Comparison of ENCODE assay signal across 7 cellular contexts in the genomic region with DNA sequence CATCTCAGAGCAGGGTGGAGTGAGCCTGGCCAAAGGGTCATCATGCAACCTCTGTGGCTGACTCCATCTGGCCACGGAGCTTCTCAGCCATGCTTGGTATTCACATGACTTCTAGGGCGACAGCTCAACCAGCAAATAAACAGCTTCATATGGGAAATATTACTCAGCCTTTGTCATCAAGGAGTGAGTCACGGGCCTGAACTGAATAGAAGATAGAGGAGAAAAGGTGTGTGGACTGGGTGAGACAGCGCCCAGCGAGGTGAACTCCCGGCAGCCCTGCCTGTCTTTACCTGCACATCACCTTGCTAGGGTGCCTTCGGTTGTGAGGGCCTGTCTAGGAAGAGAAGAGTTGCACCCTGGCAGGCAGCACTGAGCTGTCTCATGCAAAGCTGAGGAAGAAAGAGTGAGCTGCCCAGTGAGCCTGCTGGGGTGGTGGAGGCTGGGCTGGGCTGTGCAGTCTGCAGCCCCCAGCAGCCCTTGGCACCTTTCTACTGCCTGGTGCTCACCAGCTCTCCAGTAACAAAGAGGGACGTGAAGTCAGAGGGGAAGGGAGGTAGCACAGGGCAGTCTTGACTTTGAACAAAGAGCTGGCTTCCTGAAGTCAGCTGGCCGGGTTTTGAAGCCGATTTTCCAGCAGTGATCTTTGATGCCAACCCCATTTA.
DNase-seq lines count a peak whose midpoint lies in the region; ATAC-seq, FAIRE-seq and TF ChIP-seq lines count a peak whose summit lies in the region.

No MANE protein-coding gene starts in this region.

- in situ Hi-C loops in gastrocnemius medialis (cut with MboI; ENCODE audit: low sequenced_read_pairs in 4 of 4): no loop called here

- peak overlapping the region; percentile 79 for H3K9ac ChIP-seq in endothelial cell of umbilical vein (replicated peaks; ENCODE audit: extremely low read depth, insufficient read depth, low read length)

- POLR2A ChIA-PET in endothelial cell of umbilical vein (lab: Charles Lee): interaction anchor here (1.0 to 1.2 kb wide), 2 partner anchors 60 to 67 kb away, joined by 5 to 6 read pairs; no protein-coding TSS in a partner anchor
- POLR2A ChIA-PET in GM10248 (lab: Yijun Ruan, JAX): no interaction called here

- TF ChIP-seq CTCF in endothelial cell of umbilical vein (IDR thresholded peaks at IDR 0.05; ENCODE audit: extremely low read depth in 1 of 2, insufficient read depth in 1 of 2, low read depth in 1 of 2, low read length in 2 of 2) (no peak), gastrocnemius medialis (IDR thresholded peaks at IDR 0.05 in 4 of 5, conservative IDR thresholded peaks at IDR 0.05 in 1 of 5) (no peak), GM10248 (IDR thresholded peaks at IDR 0.05; ENCODE audit: control extremely low read depth, extremely low read depth, low read depth, missing control alignments) (no peak)

- ATAC-seq in GM21786 (IDR thresholded peaks at IDR 0.05; ENCODE audit: unreplicated experiment) (peak; percentile 52), gastrocnemius medialis (peak; percentile 49 to 68), GM21529 (IDR thresholded peaks at IDR 0.05; ENCODE audit: unreplicated experiment) (no peak)

- no peaks in the 10 kb centered on the region for H3K9me1 ChIP-seq in endothelial cell of umbilical vein (replicated peaks; ENCODE audit: control insufficient read depth, extremely low read depth, insufficient read depth, low read length)

- peaks cover 42% of the 10 kb centered on the region for H3K4me1 ChIP-seq in endothelial cell of umbilical vein (ENCODE audit: control insufficient read depth, extremely low read depth, insufficient read depth, low read length)
- peaks cover 46 to 65% of the 10 kb centered on the region in 2 donors for H3K4me1 ChIP-seq in gastrocnemius medialis

- H3K9me3 ChIP-seq in endothelial cell of umbilical vein (replicated peaks; ENCODE audit: control insufficient read depth, insufficient read depth, low read length): no peaks in the 10 kb centered on the region
- no peaks in the 10 kb centered on the region for H3K9me3 ChIP-seq in gastrocnemius medialis

- TF ChIP-seq POLR2A in endothelial cell of umbilical vein (IDR thresholded peaks at IDR 0.05; ENCODE audit: low read depth, low read length): no peak
- no peak for TF ChIP-seq POLR2A in gastrocnemius medialis (IDR thresholded peaks at IDR 0.05)

- dilution Hi-C loops in endothelial cell of umbilical vein (cut with MboI; ENCODE audit: extremely low pct_ligation_motif_present, low sequenced_read_pairs): no loop called here

- H3K4me2 ChIP-seq in endothelial cell of umbilical vein (ENCODE audit: insufficient read depth, low read length): peak overlapping the region; percentile 44

- DNase-seq in NCI-H226: peak; percentile 99
- peak; percentile 95 for DNase-seq in endothelial cell of umbilical vein (ENCODE audit: low read depth, low spot score)
- DNase-seq in gastrocnemius medialis: peak; percentile 57 to 70
- DNase-seq in GM10248 (ENCODE audit: extremely low spot score): no peak
- DNase-seq in NCI-H82 (lab: John Stamatoyannopoulos, UW): no peak

- H2AFZ ChIP-seq in endothelial cell of umbilical vein (ENCODE audit: low read depth, low read length): peak overlapping the region; percentile 7

- CTCF ChIA-PET in endothelial cell of umbilical vein (lab: Charles Lee) (interaction anchor here (0.7 to 2.1 kb wide), 13 partner anchors 8 to 345 kb away, joined by 3 to 23 read pairs (median 4); a partner anchor contains a TSS), GM10248 (lab: Yijun Ruan, JAX) (interaction anchor here (0.7 to 1.5 kb wide), 6 partner anchors 9 to 122 kb away, joined by 3 to 7 read pairs (median 5); no protein-coding TSS in a partner anchor)

- FAIRE-seq in endothelial cell of umbilical vein (lab: Jason Lieb, UNC): no peak

- no peaks in the 10 kb centered on the region for H3K27me3 ChIP-seq in endothelial cell of umbilical vein (ENCODE audit: control insufficient read depth in 2 of 2, insufficient read depth in 2 of 2, low read length in 2 of 2)
- no peaks in the 10 kb centered on the region for H3K27me3 ChIP-seq in gastrocnemius medialis

- H3K79me2 ChIP-seq in endothelial cell of umbilical vein (ENCODE audit: control insufficient read depth, insufficient read depth, low read length): no peaks in the 10 kb centered on the region

- intact Hi-C loops in endothelial cell of umbilical vein (cut with micrococcal nuclease): loop anchor here (1.0 to 5.0 kb wide), 8 partner anchors 46 to 361 kb away; a partner anchor contains a TSS
- intact Hi-C loops in gastrocnemius medialis (cut with DNase I; ENCODE audit: low total_unique reads): loop anchor here (2.0 kb wide), 1 partner anchor 114 kb away; a partner anchor contains a TSS

- H3K4me3 ChIP-seq in endothelial cell of umbilical vein (replicated peaks in 1 of 3; ENCODE audit: insufficient read depth in 1 of 3, low read depth in 1 of 3, low read length in 3 of 3) (no peak overlapping the region), gastrocnemius medialis (no peak overlapping the region)

- H3K27ac ChIP-seq in endothelial cell of umbilical vein (ENCODE audit: insufficient read depth, low read depth, low read length) (peak overlapping the region; percentile 97), gastrocnemius medialis (peak overlapping the region; percentile 80 to 83 (median 82))

- TSS peak; percentile 87 for BruUV-seq in endothelial cell of umbilical vein (replicated peaks; lab: Mats Ljungman, UMichigan)

- H4K20me1 ChIP-seq in endothelial cell of umbilical vein (replicated peaks; ENCODE audit: control insufficient read depth, extremely low read depth, insufficient read depth, low read length): no peaks in the 10 kb centered on the region

- H3K36me3 ChIP-seq in endothelial cell of umbilical vein (ENCODE audit: control insufficient read depth in 2 of 2, extremely low read depth in 1 of 2, insufficient read depth in 2 of 2, low read length in 2 of 2) (no peaks in the 10 kb centered on the region), gastrocnemius medialis (no peaks in the 10 kb centered on the region)

TF ChIP-seq in endothelial cell of umbilical vein, 7 proteins besides CTCF, POLR2A, EP300 and RAD21:
- TF ChIP-seq EZH2 (IDR thresholded peaks at IDR 0.05; ENCODE audit: borderline replicate concordance, low read depth, low read length, severe bottlenecking): no peak
- TF ChIP-seq MYC (IDR thresholded peaks at IDR 0.05; ENCODE audit: low read depth, low read length): peak; percentile 41
- TF ChIP-seq FOS (IDR thresholded peaks at IDR 0.05; ENCODE audit: borderline replicate concordance, insufficient read depth, low read length): peak; percentile 100
- peak; percentile 68 for TF ChIP-seq GATA2 (IDR thresholded peaks at IDR 0.05; ENCODE audit: insufficient read depth, insufficient read length, low read depth, low read length)
- peak; percentile 97 for TF ChIP-seq JUN (IDR thresholded peaks at IDR 0.05; ENCODE audit: borderline replicate concordance, insufficient read depth, insufficient read length, low read depth)
- peak; percentile 90 for TF ChIP-seq POLR2AphosphoS5 (IDR thresholded peaks at IDR 0.05; ENCODE audit: insufficient read depth, low read depth, low read length)
- TF ChIP-seq, protein P1, sequence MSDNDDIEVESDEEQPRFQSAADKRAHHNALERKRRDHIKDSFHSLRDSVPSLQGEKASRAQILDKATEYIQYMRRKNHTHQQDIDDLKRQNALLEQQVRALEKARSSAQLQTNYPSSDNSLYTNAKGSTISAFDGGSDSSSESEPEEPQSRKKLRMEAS (IDR thresholded peaks at IDR 0.05; ENCODE audit: insufficient read depth, insufficient read length): peak; percentile 66

Comparison
In these comparisons a context has a peak if more than half of its experiments do, and no peak if none do; other contexts are left out.
1. DNase-seq: peak in NCI-H226 (single experiment), endothelial cell of umbilical vein (single experiment) and gastrocnemius medialis (2 of 2); none in GM10248 (single experiment) and NCI-H82 (single experiment).